8 cellular contexts compared by ENCODE assay signal in the genomic region with DNA sequence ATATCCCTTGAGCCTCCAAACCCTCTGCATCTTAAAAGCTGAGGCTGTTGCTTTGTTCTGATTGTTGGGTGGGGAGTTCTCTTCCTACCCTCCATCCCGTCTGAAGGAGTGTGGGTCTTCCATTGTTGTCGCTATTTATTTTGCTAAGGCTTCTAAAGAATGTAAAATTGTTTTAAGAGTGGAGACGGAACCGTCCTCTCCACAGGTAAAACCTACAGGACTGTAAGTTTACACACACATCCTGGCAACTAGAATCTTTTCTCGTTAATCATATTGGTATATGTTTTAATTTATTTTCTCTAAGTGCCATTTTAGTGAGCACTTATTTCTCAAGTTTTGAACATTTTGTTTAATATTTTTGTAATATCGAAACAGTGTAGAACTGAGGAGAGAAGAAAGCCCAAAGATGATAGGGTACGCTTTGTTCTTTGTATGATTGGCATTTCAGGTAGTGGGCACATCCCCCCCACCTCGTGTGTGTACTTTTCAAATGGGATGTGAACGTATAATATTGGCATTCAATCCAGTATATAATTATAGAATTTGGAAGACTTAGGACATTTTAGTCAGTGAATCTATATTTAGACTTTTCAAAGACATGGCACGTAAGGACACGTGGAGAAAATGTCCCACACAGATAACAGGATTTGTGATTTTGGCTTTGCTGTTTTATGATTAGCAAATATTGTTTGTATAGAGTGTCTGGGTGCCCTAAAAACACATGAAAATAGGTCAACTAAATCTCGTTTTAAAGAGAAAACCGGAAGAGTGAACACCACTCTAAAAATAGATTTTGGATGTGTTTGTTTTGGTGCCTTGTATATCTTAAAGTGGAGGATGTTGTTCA. TPM values are rescaled to one million over a fixed set of nuclear protein-coding genes. Genes with fewer than 3 reads are reported as not detected.
A peak's percentile ranks its signal among the peaks of the same experiment; 100 is the strongest.
DNase-seq lines count a peak whose midpoint lies in the region; ATAC-seq and TF ChIP-seq lines count a peak whose summit lies in the region.

No MANE protein-coding gene starts in this region.

- ATAC-seq in mucosa of descending colon: no peak
- ATAC-seq in GM21528 (IDR thresholded peaks at IDR 0.05; ENCODE audit: low FRiP score, unreplicated experiment): no peak

- TF ChIP-seq POLR2A in NB4 (IDR thresholded peaks at IDR 0.05; ENCODE audit: extremely low read depth, insufficient read length): no peak

- DNase-seq in NCI-H748 (lab: John Stamatoyannopoulos, UW; ENCODE audit: unreplicated experiment): peak; percentile 21
- DNase-seq in NCI-H748 treated with DMSO at 0.1 percent for 48 hours (lab: John Stamatoyannopoulos, UW): no peak
- peak; percentile 13 for DNase-seq in NB4 (ENCODE audit: low read depth)
- DNase-seq in caudate nucleus (lab: John Stamatoyannopoulos, UW): no peak
- peak in 1 of 3 donors; percentile 5 for DNase-seq in mucosa of descending colon
- DNase-seq in activated gamma-delta T cell (lab: John Stamatoyannopoulos, UW): no peak
- no peak for DNase-seq in cerebellar nuclear complex (lab: John Stamatoyannopoulos, UW)

- no peaks in the 10 kb centered on the region for H3K9me3 ChIP-seq in mucosa of descending colon

- intact Hi-C loops in mucosa of descending colon (cut with DNase I, micrococcal nuclease): no loop called here

- no peaks in the 10 kb centered on the region for H3K36me3 ChIP-seq in mucosa of descending colon (ENCODE audit: low read depth)

- H3K4me1 ChIP-seq in mucosa of descending colon (ENCODE audit: low read depth): no peaks in the 10 kb centered on the region

- TF ChIP-seq CTCF in NB4 (IDR thresholded peaks at IDR 0.05; ENCODE audit: low read depth, low read length): no peak
- TF ChIP-seq CTCF in mucosa of descending colon (IDR thresholded peaks at IDR 0.05): no peak

- H3K4me3 ChIP-seq in NB4 (ENCODE audit: low read depth, low read length) (peak overlapping the region; percentile 92), mucosa of descending colon (peak overlapping the region; percentile 80)

- H3K27ac ChIP-seq in caudate nucleus (ENCODE audit: low read depth, low read length): peak overlapping the region; percentile 97

RNA-seq across cellular contexts. Expression of a gene that starts 1.3 kb away (rescaled TPM):
- 10 to 100 TPM; 25.1 to 48.6 (median 29.5) TPM for total RNA-seq in mucosa of descending colon

Comparison
In these comparisons a context has a peak if more than half of its experiments do, and no peak if none do; other contexts are left out.
1. DNase-seq: peak in NCI-H748 (single experiment) and NB4 (single experiment); none in NCI-H748 treated with DMSO at 0.1 percent for 48 hours (single experiment), caudate nucleus (0 of 61), activated gamma-delta T cell (single experiment) and cerebellar nuclear complex (0 of 2).